ENCODE assay signal across 29 cellular contexts in genomic region chr14:78946949-78947348, GRCh38.
"Had no signal": no experiment of that assay in that cellular context is flagged by ENCODE, and none has a peak within 500 bp of the region (broad histone marks: within the 10 kb centered on the region; RNA-seq: fewer than 3 reads in every experiment).

No MANE protein-coding gene starts in this region.

- FAIRE-seq: endometrium, endothelial cell of umbilical vein, frontal cortex had no signal

- H3K27ac ChIP-seq: ascending aorta, breast epithelium, cardiac muscle cell, colonic mucosa, epithelial cell of prostate, esophagus squamous epithelium had no signal

- H3K4me3 ChIP-seq: ascending aorta, breast epithelium, cardiac muscle cell, colonic mucosa, esophagus squamous epithelium had no signal

- ATAC-seq: activated naive CD4-positive, alpha-beta T cell treated with anti-CD3 and anti-CD28 coated beads, Interleukin-2, amount 50 U/mL, for 72 hours; activated T-cell treated with anti-CD3 and anti-CD28 coated beads, Interleukin-2, amount 50 U/mL, for 72 hours; WTC11 had no signal

- DNase-seq: activated CD4-positive, alpha-beta memory T cell treated with anti-CD3 and anti-CD28 coated beads, Interleukin-2, amount 10 ng/mL, durations not matched to agents 7 days and 5 days; activated CD4-positive, alpha-beta T cell treated with anti-CD3 and anti-CD28 coated beads for 1 hour; activated CD4-positive, alpha-beta T cell treated with anti-CD3 and anti-CD28 coated beads for 4 hours; activated CD4-positive, alpha-beta T cell treated with anti-CD3 and anti-CD28 coated beads, Interleukin-2, amount 10 ng/mL, durations not matched to agents 7 days and 5 days; activated CD4-positive, alpha-beta T cell treated with anti-CD3 and anti-CD28 coated beads, Interleukin-2, amount 50 U/mL, for 4 hours; activated CD8-positive, alpha-beta memory T cell treated with anti-CD3 and anti-CD28 coated beads, Interleukin-2, amount 50 U/mL, for 48 hours; activated gamma-delta T cell; activated naive CD4-positive, alpha-beta T cell; activated naive CD4-positive, alpha-beta T cell treated with anti-CD3 and anti-CD28 coated beads, Interleukin-2, amount 10 ng/mL, durations not matched to agents 7 days and 5 days; activated naive CD8-positive, alpha-beta T cell treated with anti-CD3 and anti-CD28 coated beads, Interleukin-2, amount 10 ng/mL, durations not matched to agents 7 days and 5 days; activated T-cell treated with anti-CD3 and anti-CD28 coated beads for 4 hours; activated T-cell treated with anti-CD3 and anti-CD28 coated beads, Interleukin-2, amount 50 U/mL, for 24 hours; activated T-cell treated with anti-CD3 and anti-CD28 coated beads, Interleukin-2, amount 50 U/mL, for 72 hours; central memory CD4-positive, alpha-beta T cell; cerebellar nuclear complex; colonic mucosa; effector CD8-positive, alpha-beta T cell; esophagus squamous epithelium; head of caudate nucleus; T-helper 2 cell had no signal

- H3K27me3 ChIP-seq: ascending aorta, breast epithelium, cardiac muscle cell, colonic mucosa had no signal

- H3K9me3 ChIP-seq: ascending aorta, breast epithelium, colonic mucosa, esophagus squamous epithelium had no signal

- H3K36me3 ChIP-seq: ascending aorta, breast epithelium, cardiac muscle cell, colonic mucosa, esophagus squamous epithelium had no signal

- H3K4me1 ChIP-seq: ascending aorta, breast epithelium, colonic mucosa, esophagus squamous epithelium had no signal
